In genomic region chr1:200518524-200518923, GRCh38 we compare ENCODE assay signal across 1 cellular context.
TF ChIP-seq lines count a peak whose summit lies in the region.

No MANE protein-coding gene starts in this region.

TF ChIP-seq in IMR-90, 13 proteins besides CTCF, POLR2A, EP300 and RAD21:
- TF ChIP-seq MAFK (IDR thresholded peaks at IDR 0.05; ENCODE audit: low read depth, low read length): peak; percentile 80
- no peak for TF ChIP-seq ELK1 (IDR thresholded peaks at IDR 0.05; ENCODE audit: borderline replicate concordance, low read depth, low read length)
TF ChIP-seq in IMR-90: peak in this region for 1.
